Comparison of ENCODE assay signal across 10 cellular contexts in the genomic region with DNA sequence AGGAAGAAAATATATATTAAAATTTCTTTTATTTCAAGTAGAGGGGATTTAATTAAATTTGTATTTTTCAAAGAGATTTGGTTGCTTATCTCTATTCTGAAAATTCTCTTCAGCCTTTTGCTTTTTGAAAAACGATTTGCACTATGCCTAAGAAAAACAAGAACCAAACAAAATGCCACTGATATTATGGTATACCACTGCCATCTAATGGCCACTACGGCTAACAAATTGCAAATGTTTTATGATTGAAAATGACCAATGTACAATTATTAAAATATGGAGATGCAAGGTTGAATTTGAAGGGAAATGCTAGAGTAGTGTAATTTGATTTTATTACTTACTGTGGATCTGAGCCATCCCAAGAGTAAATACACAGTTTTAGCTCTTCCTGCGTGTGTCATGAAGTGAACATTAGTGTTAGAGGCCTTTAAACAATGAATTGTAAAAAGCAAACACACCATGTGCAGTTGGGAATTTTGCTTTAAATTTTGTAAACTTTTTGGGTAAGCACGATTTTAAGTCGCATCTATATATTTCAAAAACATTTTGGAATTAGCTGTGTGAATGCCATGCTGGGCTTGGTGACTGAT.
DNase-seq lines count a peak whose midpoint lies in the region; ATAC-seq and TF ChIP-seq lines count a peak whose summit lies in the region.
"Had no signal": no experiment of that assay in that cellular context is flagged by ENCODE, and none has a peak within 500 bp of the region (broad histone marks: within the 10 kb centered on the region; RNA-seq: fewer than 3 reads in every experiment).

No MANE protein-coding gene starts in this region.

- no peaks in the 10 kb centered on the region for H3K36me3 Mint-ChIP-seq in brain

- no peak overlapping the region for H3K27ac ChIP-seq in AG04450 (ENCODE audit: low read depth, low read length)

- CTCF ChIA-PET in AG04450 (lab: Charles Lee), result interaction anchor here (0.6 to 2.5 kb wide), 10 partner anchors 19 to 1451 kb away, joined by 3 to 17 read pairs (median 3); no protein-coding TSS in a partner anchor

- peaks cover 9% of the 10 kb centered on the region for H3K27me3 Mint-ChIP-seq in brain

- no peak overlapping the region for H3K4me3 Mint-ChIP-seq in brain
- H3K4me3 Mint-ChIP-seq: stimulated activated naive CD8-positive, alpha-beta T cell treated with anti-CD3 and anti-CD28 coated beads, Interleukin-15, amount 100 ng/mL, for 72 hours had no signal

- peaks cover 0 to 3% (median 0%) of the 10 kb centered on the region in 5 experiments for H3K9me3 Mint-ChIP-seq in brain
- H3K9me3 Mint-ChIP-seq: stimulated activated naive CD8-positive, alpha-beta T cell treated with anti-CD3 and anti-CD28 coated beads, Interleukin-15, amount 100 ng/mL, for 72 hours had no signal

- intact Hi-C loops in left colon (cut with DNase I, micrococcal nuclease), result loop anchor here in 1 of 2 donors (10.0 kb wide), 2 partner anchors 1188 to 1328 kb away; no protein-coding TSS in a partner anchor

- POLR2A ChIA-PET in AG04450 (lab: Yijun Ruan, JAX), result no interaction called here

- H3K4me3 ChIP-seq in AG04450 (ENCODE audit: low read depth, low read length), result no peak overlapping the region
- H3K4me3 ChIP-seq: HAP-1 had no signal

- TF ChIP-seq CTCF in AG04450 (IDR thresholded peaks at IDR 0.05; ENCODE audit: low read depth, low read length) (peak; percentile 61), GM12872 (IDR thresholded peaks at IDR 0.05; ENCODE audit: insufficient read depth, low read depth, low read length) (peak; percentile 35; the same call in 1 of the 3 replicates), brain (conservative IDR thresholded peaks at IDR 0.05) (peak; percentile 80 to 84)

- H3K4me1 Mint-ChIP-seq in brain, result no peaks in the 10 kb centered on the region
- H3K4me1 Mint-ChIP-seq: stimulated activated naive CD8-positive, alpha-beta T cell treated with anti-CD3 and anti-CD28 coated beads, Interleukin-15, amount 100 ng/mL, for 72 hours had no signal

- H3K9me3 ChIP-seq in AG04450 (ENCODE audit: control insufficient read depth, insufficient read depth, low read length), result no peaks in the 10 kb centered on the region
- H3K9me3 ChIP-seq: HAP-1 had no signal

- H3K27me3 ChIP-seq in AG04450 (ENCODE audit: control insufficient read depth, insufficient read depth, low read length), result no peaks in the 10 kb centered on the region

- DNase-seq in AG04450 (ENCODE audit: low read depth, low spot score) (peak; percentile 21), NCI-H2196 (lab: John Stamatoyannopoulos, UW; ENCODE audit: unreplicated experiment) (peak; percentile 32), left colon (no peak), mucosa of gallbladder (ENCODE audit: low spot score) (no peak)
- DNase-seq in activated effector memory CD4-positive, alpha-beta T cell treated with anti-CD3 and anti-CD28 coated beads, Interleukin-2, amount 50 U/mL, for 16 hours, result no peak

- H3K27ac Mint-ChIP-seq in brain, result peak overlapping the region in 1 of 5 experiments; percentile 10
- H3K27ac Mint-ChIP-seq: stimulated activated naive CD8-positive, alpha-beta T cell treated with anti-CD3 and anti-CD28 coated beads, Interleukin-15, amount 100 ng/mL, for 72 hours had no signal

- ATAC-seq in left colon (peak; percentile 68), GM21723 (IDR thresholded peaks at IDR 0.05; ENCODE audit: unreplicated experiment) (no peak)
- ATAC-seq: stimulated activated naive CD8-positive, alpha-beta T cell treated with anti-CD3 and anti-CD28 coated beads, Interleukin-15, amount 100 ng/mL, for 72 hours had no signal

Comparison
In these comparisons a context has a peak if more than half of its experiments do, and no peak if none do; other contexts are left out.
1. DNase-seq: peak in AG04450 (single experiment) and NCI-H2196 (single experiment); none in left colon (0 of 2), activated effector memory CD4-positive, alpha-beta T cell treated with anti-CD3 and anti-CD28 coated beads, Interleukin-2, amount 50 U/mL, for 16 hours (single experiment) and mucosa of gallbladder (single experiment).
2. Peak in every context shown above with its lines, with median percentiles within 50 percentile points of each other: CTCF ChIP-seq.